In the genomic region with DNA sequence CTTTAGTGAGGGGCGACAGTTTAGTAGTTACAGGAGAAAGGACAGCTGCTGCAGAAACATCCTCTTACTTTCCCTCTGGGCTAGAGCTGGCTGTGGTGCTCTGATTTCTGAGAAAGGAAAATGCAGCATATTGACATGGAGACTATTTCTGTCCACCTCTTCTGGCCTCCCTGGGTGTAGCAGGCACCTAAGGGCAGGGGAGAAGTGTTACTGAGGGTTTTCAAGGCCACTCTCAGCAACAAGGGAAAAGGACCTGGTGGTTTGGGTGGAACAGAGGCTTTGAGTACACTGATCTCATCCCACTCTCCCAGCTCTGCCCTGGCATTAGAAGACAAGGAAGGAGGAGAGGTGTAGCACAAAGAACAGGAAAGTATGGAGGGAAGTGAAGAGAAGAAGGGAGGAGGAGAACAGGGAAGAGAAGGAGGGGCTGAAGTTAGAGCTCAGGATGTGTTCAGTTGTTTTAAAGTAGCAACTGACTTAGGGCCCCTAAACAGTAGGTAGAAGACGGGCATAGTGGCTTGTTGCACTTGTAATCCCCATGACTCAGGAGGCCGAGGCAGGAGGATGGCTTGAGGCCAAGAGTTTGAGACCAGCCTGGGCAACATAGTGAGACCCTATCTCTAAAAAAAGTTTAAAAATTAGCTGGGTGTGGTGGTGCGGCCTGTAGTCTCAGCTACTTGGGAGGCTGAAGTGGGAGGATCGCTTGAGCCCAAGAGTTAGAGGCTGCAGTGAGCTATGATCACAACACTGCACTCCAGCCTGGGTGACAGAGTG, we compare ENCODE assay signal across 13 cellular contexts. TPM values are rescaled to one million over a fixed set of nuclear protein-coding genes. Genes with fewer than 3 reads are reported as not detected.
DNase-seq lines count a peak whose midpoint lies in the region; ATAC-seq and TF ChIP-seq lines count a peak whose summit lies in the region.
"Had no signal": no experiment of that assay in that cellular context is flagged by ENCODE, and none has a peak within 500 bp of the region (broad histone marks: within the 10 kb centered on the region; RNA-seq: fewer than 3 reads in every experiment).

No MANE protein-coding gene starts in this region.

- intact Hi-C loops in left lung (cut with DNase I): no loop called here

- H3K27me3 ChIP-seq in adipocyte (replicated peaks; ENCODE audit: control insufficient read depth, insufficient read depth, low read length) (no peaks in the 10 kb centered on the region), left lung (no peaks in the 10 kb centered on the region), thoracic aorta (replicated peaks; ENCODE audit: insufficient read depth) (no peaks in the 10 kb centered on the region)

- H3K4me3 ChIP-seq in adipocyte (ENCODE audit: low read length) (no peak overlapping the region), left lung (no peak overlapping the region), thoracic aorta (no peak overlapping the region)

- H3K9ac ChIP-seq in adipocyte (ENCODE audit: low read length): no peak overlapping the region

- ATAC-seq in left lung (peak; percentile 34), thoracic aorta (ENCODE audit: insufficient number of reproducible peaks, low FRiP score, low read depth) (no peak)
- ATAC-seq: effector memory CD8-positive, alpha-beta T cell had no signal

- no peaks in the 10 kb centered on the region for H3K36me3 ChIP-seq in adipocyte (ENCODE audit: control insufficient read depth, insufficient read depth, low read length, severe bottlenecking)
- no peaks in the 10 kb centered on the region for H3K36me3 ChIP-seq in left lung
- H3K36me3 ChIP-seq in thoracic aorta: no peaks in the 10 kb centered on the region

- peaks cover 50% of the 10 kb centered on the region for H3K4me1 ChIP-seq in adipocyte (ENCODE audit: control insufficient read depth, insufficient read depth, low read length)
- peaks cover 43 to 57% of the 10 kb centered on the region in 2 donors for H3K4me1 ChIP-seq in left lung
- H3K4me1 ChIP-seq in thoracic aorta (ENCODE audit: control insufficient read depth in 1 of 2, low read depth in 2 of 2): peaks cover 28 to 59% of the 10 kb centered on the region in 2 donors

- TF ChIP-seq CTCF in left lung (IDR thresholded peaks at IDR 0.05) (no peak), thoracic aorta (IDR thresholded peaks at IDR 0.05) (no peak)

- DNase-seq in NCI-H2107 treated with DMSO at 0.1 percent for 48 hours (lab: John Stamatoyannopoulos, UW; ENCODE audit: unreplicated experiment): peak; percentile 22
- no peak for DNase-seq in NCI-H2107 (lab: John Stamatoyannopoulos, UW)
- peak; percentile 10 for DNase-seq in adipocyte (ENCODE audit: low read depth)
- DNase-seq in left lung: no peak
- DNase-seq in thoracic aorta (ENCODE audit: low spot score): no peak
- DNase-seq in NCI-H748 (lab: John Stamatoyannopoulos, UW; ENCODE audit: unreplicated experiment): no peak
- no peak for DNase-seq in NCI-H748 treated with DMSO at 0.1 percent for 48 hours (lab: John Stamatoyannopoulos, UW)
- DNase-seq in activated CD8-positive, alpha-beta memory T cell treated with anti-CD3 and anti-CD28 coated beads, Interleukin-2, amount 50 U/mL, for 48 hours: no peak
- DNase-seq: activated T-cell treated with anti-CD3 and anti-CD28 coated beads for 4 hours; effector memory CD8-positive, alpha-beta T cell; foreskin melanocyte; islet precursor cell; NCI-H1694 had no signal

- H3K9me3 ChIP-seq in adipocyte (ENCODE audit: control insufficient read depth, low read length) (no peaks in the 10 kb centered on the region), left lung (peaks cover 0 to 6% of the 10 kb centered on the region in 2 donors), thoracic aorta (no peaks in the 10 kb centered on the region)

- peak overlapping the region in 1 of 2 donors; percentile 96 for H3K27ac ChIP-seq in left lung
- peak overlapping the region; percentile 98 for H3K27ac ChIP-seq in thoracic aorta

RNA-seq across cellular contexts. Expression of a gene that starts 40.2 kb away (rescaled TPM):
- 100 to 1,000 TPM; 179 to 210 TPM for total RNA-seq in left lung
- total RNA-seq in thoracic aorta: 100 to 1,000 TPM; 170 to 222 TPM

RNA-seq across cellular contexts. Expression of a gene that starts 54.6 kb away (rescaled TPM):
- total RNA-seq in left lung (1 to 10 TPM; 6.1 to 6.4 TPM), thoracic aorta (1 to 10 TPM; 4.4 to 7.4 TPM)

Comparison
In these comparisons a context has a peak if more than half of its experiments do, and no peak if none do; other contexts are left out.
1. DNase-seq: peak in NCI-H2107 treated with DMSO at 0.1 percent for 48 hours (single experiment) and adipocyte (single experiment); none in NCI-H2107 (single experiment), left lung (0 of 2), thoracic aorta (single experiment), NCI-H748 (single experiment), NCI-H748 treated with DMSO at 0.1 percent for 48 hours (single experiment) and activated CD8-positive, alpha-beta memory T cell treated with anti-CD3 and anti-CD28 coated beads, Interleukin-2, amount 50 U/mL, for 48 hours (single experiment).